In the genomic region with DNA sequence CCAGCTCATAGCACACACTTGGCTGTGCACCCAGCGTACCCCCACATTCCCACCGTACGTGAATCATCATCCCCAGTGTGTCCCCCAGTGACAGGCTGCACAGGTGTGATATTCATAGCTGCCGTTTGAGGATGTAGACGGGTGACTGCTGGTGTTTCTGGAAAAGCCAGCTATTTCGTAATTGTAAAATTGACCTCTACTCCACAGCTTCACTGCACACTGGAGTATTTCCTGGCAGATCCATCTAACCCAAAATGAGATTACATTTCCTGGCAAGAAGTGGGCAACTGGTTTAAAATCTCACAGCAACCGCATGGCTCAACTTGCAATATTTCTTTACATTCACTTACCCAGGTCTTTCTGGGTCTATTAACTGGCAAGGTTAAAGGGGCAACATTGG, we compare ENCODE assay signal across 20 cellular contexts.
"Had no signal": no experiment of that assay in that cellular context is flagged by ENCODE, and none has a peak within 500 bp of the region (broad histone marks: within the 10 kb centered on the region; RNA-seq: fewer than 3 reads in every experiment).

No MANE protein-coding gene starts in this region.

- H3K27me3 ChIP-seq: breast epithelium, dorsolateral prefrontal cortex, esophagus squamous epithelium, transverse colon had no signal

- H3K36me3 ChIP-seq: breast epithelium, esophagus squamous epithelium, gastrocnemius medialis, left ventricle myocardium inferior, transverse colon, WERI-Rb-1 had no signal

- H3K9me3 Mint-ChIP-seq: activated CD8-positive, alpha-beta T cell treated with anti-CD3 and anti-CD28 coated beads for 36 hours; activated naive CD8-positive, alpha-beta T cell treated with anti-CD3 and anti-CD28 coated beads for 36 hours; activated T-cell treated with anti-CD3 and anti-CD28 coated beads, Interleukin-2, amount 50 U/mL, for 72 hours; neural crest cell had no signal

- H3K27me3 Mint-ChIP-seq: activated CD4-positive, alpha-beta T cell treated with anti-CD3 and anti-CD28 coated beads for 36 hours; activated CD8-positive, alpha-beta T cell treated with anti-CD3 and anti-CD28 coated beads for 36 hours; activated naive CD8-positive, alpha-beta T cell treated with anti-CD3 and anti-CD28 coated beads for 36 hours had no signal

- H3K4me1 ChIP-seq: breast epithelium, gastrocnemius medialis, parathyroid adenoma, transverse colon had no signal

- H3K27ac Mint-ChIP-seq: activated CD4-positive, alpha-beta T cell treated with anti-CD3 and anti-CD28 coated beads for 36 hours; activated CD8-positive, alpha-beta T cell treated with anti-CD3 and anti-CD28 coated beads for 36 hours; activated naive CD8-positive, alpha-beta T cell treated with anti-CD3 and anti-CD28 coated beads for 36 hours; activated T-cell treated with anti-CD3 and anti-CD28 coated beads, Interleukin-2, amount 50 U/mL, for 72 hours had no signal

- H3K79me2 ChIP-seq: parathyroid adenoma had no signal

- H3K36me3 Mint-ChIP-seq: activated naive CD8-positive, alpha-beta T cell treated with anti-CD3 and anti-CD28 coated beads for 36 hours had no signal

- ATAC-seq: activated CD4-positive, alpha-beta T cell treated with anti-CD3 and anti-CD28 coated beads for 36 hours; activated CD8-positive, alpha-beta T cell treated with anti-CD3 and anti-CD28 coated beads for 36 hours; activated T-cell treated with anti-CD3 and anti-CD28 coated beads, Interleukin-2, amount 50 U/mL, for 72 hours; gastrocnemius medialis had no signal

- H3K4me3 Mint-ChIP-seq: activated CD4-positive, alpha-beta T cell treated with anti-CD3 and anti-CD28 coated beads for 36 hours; activated CD8-positive, alpha-beta T cell treated with anti-CD3 and anti-CD28 coated beads for 36 hours; activated naive CD8-positive, alpha-beta T cell treated with anti-CD3 and anti-CD28 coated beads for 36 hours; activated T-cell treated with anti-CD3 and anti-CD28 coated beads, Interleukin-2, amount 50 U/mL, for 72 hours; neural crest cell had no signal

- H3K27ac ChIP-seq: breast epithelium, dorsolateral prefrontal cortex, esophagus squamous epithelium, gastrocnemius medialis, left ventricle myocardium inferior, parathyroid adenoma, skin epidermis, transverse colon, WERI-Rb-1 had no signal

- H2AFZ ChIP-seq: parathyroid adenoma had no signal

- H3K4me3 ChIP-seq: breast epithelium, dorsolateral prefrontal cortex, esophagus squamous epithelium, gastrocnemius medialis, left ventricle myocardium inferior, skin epidermis, transverse colon had no signal

- DNase-seq: activated CD4-positive, alpha-beta T cell treated with anti-CD3 and anti-CD28 coated beads for 36 hours; activated CD8-positive, alpha-beta memory T cell treated with anti-CD3 and anti-CD28 coated beads, Interleukin-2, amount 50 U/mL, for 4 hours; activated CD8-positive, alpha-beta T cell treated with anti-CD3 and anti-CD28 coated beads for 36 hours; activated gamma-delta T cell treated with Interleukin-2 at 50 U/mL for 16 hours; activated naive CD8-positive, alpha-beta T cell treated with anti-CD3 and anti-CD28 coated beads for 36 hours; activated T-cell treated with anti-CD3 and anti-CD28 coated beads, Interleukin-2, amount 50 U/mL, for 72 hours; aorta; dorsolateral prefrontal cortex; esophagus squamous epithelium; gastrocnemius medialis; islet precursor cell; left ventricle myocardium inferior; retina; T1000; transverse colon; WERI-Rb-1 had no signal

- H3K4me1 Mint-ChIP-seq: neural crest cell had no signal
